8 cellular contexts compared by ENCODE assay signal in the genomic region with DNA sequence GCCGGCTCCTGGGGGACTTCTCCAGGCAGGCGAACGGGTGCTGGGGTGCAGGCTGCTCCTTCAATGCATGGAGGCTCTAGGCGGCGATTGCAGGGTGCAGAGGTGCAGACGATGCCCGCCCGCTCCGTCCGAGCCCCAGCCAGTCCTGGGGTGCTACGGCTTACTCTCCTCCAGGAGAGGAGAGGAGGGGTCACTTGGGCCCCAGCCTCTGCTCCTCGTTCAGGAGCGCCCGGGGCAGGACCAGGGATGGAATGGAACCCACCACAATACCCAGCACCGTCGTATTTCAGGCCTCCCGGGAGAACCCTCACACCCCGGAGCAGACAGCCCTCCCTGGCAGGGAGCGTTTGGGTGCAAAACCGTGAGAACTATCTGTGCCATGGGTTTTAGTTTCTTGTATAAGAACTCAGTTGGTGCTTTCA. TPM values are rescaled to one million over a fixed set of nuclear protein-coding genes. Genes with fewer than 3 reads are reported as not detected.
DNase-seq lines count a peak whose midpoint lies in the region; ATAC-seq and TF ChIP-seq lines count a peak whose summit lies in the region.

No MANE protein-coding gene starts in this region.

- no peak for TF ChIP-seq EP300 in sigmoid colon (IDR thresholded peaks at IDR 0.05)

- H3K9me3 Mint-ChIP-seq in activated CD8-positive, alpha-beta T cell treated with anti-CD3 and anti-CD28 coated beads, Interleukin-2, amount 10 ng/mL, durations not matched to agents 7 days and 5 days (ENCODE audit: insufficient read depth), result no peaks in the 10 kb centered on the region

- ATAC-seq in HG02973 (IDR thresholded peaks at IDR 0.05; ENCODE audit: unreplicated experiment) (peak; percentile 27), heart right ventricle (peak; percentile 8 to 40 (median 31))
- peak; percentile 55 for ATAC-seq in activated CD8-positive, alpha-beta T cell treated with anti-CD3 and anti-CD28 coated beads, Interleukin-2, amount 10 ng/mL, durations not matched to agents 7 days and 5 days

- POLR2A ChIA-PET in activated CD8-positive, alpha-beta T cell treated with anti-CD3 and anti-CD28 coated beads, Interleukin-2, amount 10 ng/mL, durations not matched to agents 7 days and 5 days (lab: Charles Lee), result interaction anchor here (0.9 to 1.7 kb wide), 2 partner anchors 8 to 29 kb away, joined by 3 read pairs; no protein-coding TSS in a partner anchor

- no peaks in the 10 kb centered on the region for H3K9me3 ChIP-seq in heart right ventricle
- no peaks in the 10 kb centered on the region for H3K9me3 ChIP-seq in sigmoid colon

- H3K27me3 Mint-ChIP-seq in activated CD8-positive, alpha-beta T cell treated with anti-CD3 and anti-CD28 coated beads, Interleukin-2, amount 10 ng/mL, durations not matched to agents 7 days and 5 days (ENCODE audit: low read depth), result no peaks in the 10 kb centered on the region

- 0 to 1% methylated on average over 19 to 20 of the region's 20 CpGs for WGBS in heart right ventricle, 2 donors
- 1 to 5% methylated on average over 20 of the region's 20 CpGs for WGBS in sigmoid colon, 2 donors

- H3K4me3 Mint-ChIP-seq in activated CD8-positive, alpha-beta T cell treated with anti-CD3 and anti-CD28 coated beads, Interleukin-2, amount 10 ng/mL, durations not matched to agents 7 days and 5 days, result peak overlapping the region; percentile 89

- H3K36me3 ChIP-seq in heart right ventricle (peaks cover 0 to 8% (median 0%) of the 10 kb centered on the region in 9 donors), sigmoid colon (peaks cover 0 to 19% (median 5%) of the 10 kb centered on the region in 4 donors)

- intact Hi-C loops in heart right ventricle (cut with DNase I) (loop anchor here in 5 of 10 donors (2.0 to 10.0 kb wide), 6 partner anchors 93 to 661 kb away; partner anchors contain the start of genes GPR108 (in 1 of the 5), MCOLN1 (in 1 of the 5), PEX11G (in 1 of the 5) and PNPLA6 (in 1 of the 5)), sigmoid colon (cut with DNase I) (loop anchor here (5.0 to 10.0 kb wide), 2 partner anchors 127 to 229 kb away; partner anchors contain the start of genes MCOLN1, PET100 and XAB2)

- CTCF ChIA-PET in activated CD8-positive, alpha-beta T cell treated with anti-CD3 and anti-CD28 coated beads, Interleukin-2, amount 10 ng/mL, durations not matched to agents 7 days and 5 days (lab: Charles Lee), result interaction anchor here (0.9 to 1.2 kb wide), 4 partner anchors 15 to 46 kb away, joined by 4 to 6 read pairs (median 4); partner anchors contain the start of gene ARHGEF18

- H3K4me3 ChIP-seq in GM12865 (ENCODE audit: low read depth, low read length), result peak overlapping the region; percentile 96
- peak overlapping the region; percentile 69 to 100 (median 98) for H3K4me3 ChIP-seq in heart right ventricle
- peak overlapping the region; percentile 82 to 98 (median 87) for H3K4me3 ChIP-seq in sigmoid colon

- peak; percentile 40 for DNase-seq in GM12865 (ENCODE audit: low read depth)
- no peak for DNase-seq in activated CD8-positive, alpha-beta T cell treated with anti-CD3 and anti-CD28 coated beads, Interleukin-2, amount 10 ng/mL, durations not matched to agents 7 days and 5 days
- DNase-seq in heart right ventricle, result no peak
- DNase-seq in sigmoid colon, result no peak
- DNase-seq in ureter (ENCODE audit: low spot score), result no peak
- DNase-seq in NCI-H1930 (lab: John Stamatoyannopoulos, UW), result no peak
- DNase-seq in inferior parietal cortex (ENCODE audit: extremely low spot score), result no peak

- TF ChIP-seq POLR2A in sigmoid colon (IDR thresholded peaks at IDR 0.05), result no peak

- H3K27me3 ChIP-seq in heart right ventricle (no peaks in the 10 kb centered on the region), sigmoid colon (no peaks in the 10 kb centered on the region)

- peak overlapping the region; percentile 70 for H3K27ac Mint-ChIP-seq in activated CD8-positive, alpha-beta T cell treated with anti-CD3 and anti-CD28 coated beads, Interleukin-2, amount 10 ng/mL, durations not matched to agents 7 days and 5 days

- H3K36me3 Mint-ChIP-seq in activated CD8-positive, alpha-beta T cell treated with anti-CD3 and anti-CD28 coated beads, Interleukin-2, amount 10 ng/mL, durations not matched to agents 7 days and 5 days (ENCODE audit: low read depth), result peaks cover 22% of the 10 kb centered on the region

- H3K27ac ChIP-seq in heart right ventricle (peak overlapping the region in 9 of 10 donors; percentile 57 to 93 (median 83)), sigmoid colon (peak overlapping the region; percentile 78 to 81 (median 80))

- H3K4me1 Mint-ChIP-seq in activated CD8-positive, alpha-beta T cell treated with anti-CD3 and anti-CD28 coated beads, Interleukin-2, amount 10 ng/mL, durations not matched to agents 7 days and 5 days (ENCODE audit: low read depth), result peaks cover 22% of the 10 kb centered on the region

- H3K4me1 ChIP-seq in heart right ventricle (peaks cover 0 to 38% (median 20%) of the 10 kb centered on the region in 9 donors), sigmoid colon (peaks cover 0 to 51% (median 43%) of the 10 kb centered on the region in 4 donors)

- TF ChIP-seq CTCF in GM12865 (IDR thresholded peaks at IDR 0.05; ENCODE audit: insufficient read depth, low read depth, low read length, missing control alignments), result no peak
- no peak for TF ChIP-seq CTCF in heart right ventricle (IDR thresholded peaks at IDR 0.05)
- no peak for TF ChIP-seq CTCF in sigmoid colon (IDR thresholded peaks at IDR 0.05)

RNA-seq across cellular contexts. Expression of gene ARHGEF18, which starts 46.6 kb away (rescaled TPM):
- total RNA-seq in activated CD8-positive, alpha-beta T cell treated with anti-CD3 and anti-CD28 coated beads, Interleukin-2, amount 10 ng/mL, durations not matched to agents 7 days and 5 days, result 10 to 100 TPM; 34.0 to 40.5 TPM
- total RNA-seq in heart right ventricle (10 to 100 TPM in 2 of 10 donors, 1 to 10 TPM in 8; 4.8 to 13.3 (median 8.7) TPM), sigmoid colon (10 to 100 TPM; 20.4 to 51.2 (median 36.9) TPM), ureter (54.2 TPM)
- polyA plus RNA-seq in heart right ventricle (1 to 10 TPM; 5.7 to 6.1 TPM), sigmoid colon (10 to 100 TPM; 21.6 to 76.6 (median 55.9) TPM)
